Comparison of ENCODE assay signal across 1 cellular context in the genomic region with DNA sequence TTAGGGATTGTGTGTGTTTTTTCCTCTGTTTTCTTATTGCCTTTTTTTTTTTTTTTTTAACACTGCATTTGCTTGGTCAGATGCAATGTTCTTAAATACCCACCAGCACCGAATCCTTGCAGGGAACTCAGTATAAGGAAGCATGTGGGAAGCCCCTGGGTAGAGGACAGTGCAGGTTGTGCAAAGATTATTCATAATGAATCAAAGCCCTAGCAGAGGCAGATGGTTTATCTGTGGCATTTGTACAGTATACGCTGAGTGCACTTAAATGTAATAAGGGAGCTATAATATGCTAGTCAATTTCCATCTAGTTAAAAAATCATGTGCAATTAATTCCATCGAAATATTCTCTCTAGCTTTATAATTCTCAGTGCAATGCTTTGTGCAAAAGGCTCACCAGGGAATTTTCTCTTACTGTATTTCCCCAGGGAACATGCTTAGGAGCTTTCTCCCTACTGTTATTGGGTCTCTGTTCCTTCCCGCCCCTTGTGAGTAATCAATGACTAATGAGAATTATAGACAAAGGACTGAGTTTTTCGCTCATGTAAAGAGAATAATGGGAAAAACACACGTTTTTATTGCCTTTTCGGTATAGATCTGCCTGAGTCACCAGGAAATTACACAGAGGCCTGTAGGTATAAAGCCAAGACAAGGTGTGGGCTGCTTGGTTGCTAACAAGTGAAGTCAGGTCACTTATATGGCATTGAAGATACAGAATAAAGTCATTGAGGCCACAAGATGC.
TF ChIP-seq lines count a peak whose summit lies in the region.

No MANE protein-coding gene starts in this region.

TF ChIP-seq in HCT116, 20 proteins besides CTCF, POLR2A, EP300 and RAD21 (continued from another document):
- peak; percentile 42; the same call in 1 of the 2 replicates for TF ChIP-seq EGR1 (IDR thresholded peaks at IDR 0.05; ENCODE audit: low read depth)
- TF ChIP-seq POLR2AphosphoS5 (IDR thresholded peaks at IDR 0.05; ENCODE audit: low read depth, low read length), result peak; percentile 40; the same call in 1 of the 2 replicates
- TF ChIP-seq SP1 (IDR thresholded peaks at IDR 0.05; ENCODE audit: low read depth), result peak; percentile 96
- TF ChIP-seq EZH2 (IDR thresholded peaks at IDR 0.05), result no peak
- TF ChIP-seq CEBPB (IDR thresholded peaks at IDR 0.05; ENCODE audit: low read depth), result peak; percentile 86
- TF ChIP-seq ELF1 (IDR thresholded peaks at IDR 0.05; ENCODE audit: borderline replicate concordance, low read depth), result no peak
- TF ChIP-seq YY1 (IDR thresholded peaks at IDR 0.05; ENCODE audit: extremely low read depth, insufficient replicate concordance, low read depth, low read length), result no peak
- TF ChIP-seq SRF (IDR thresholded peaks at IDR 0.05; ENCODE audit: low read depth), result peak; percentile 81
- TF ChIP-seq, protein P1, sequence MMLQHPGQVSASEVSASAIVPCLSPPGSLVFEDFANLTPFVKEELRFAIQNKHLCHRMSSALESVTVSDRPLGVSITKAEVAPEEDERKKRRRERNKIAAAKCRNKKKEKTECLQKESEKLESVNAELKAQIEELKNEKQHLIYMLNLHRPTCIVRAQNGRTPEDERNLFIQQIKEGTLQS (IDR thresholded peaks at IDR 0.05), result no peak
- peak; percentile 97 for TF ChIP-seq JUND (IDR thresholded peaks at IDR 0.05)
- TF ChIP-seq, protein P2, sequence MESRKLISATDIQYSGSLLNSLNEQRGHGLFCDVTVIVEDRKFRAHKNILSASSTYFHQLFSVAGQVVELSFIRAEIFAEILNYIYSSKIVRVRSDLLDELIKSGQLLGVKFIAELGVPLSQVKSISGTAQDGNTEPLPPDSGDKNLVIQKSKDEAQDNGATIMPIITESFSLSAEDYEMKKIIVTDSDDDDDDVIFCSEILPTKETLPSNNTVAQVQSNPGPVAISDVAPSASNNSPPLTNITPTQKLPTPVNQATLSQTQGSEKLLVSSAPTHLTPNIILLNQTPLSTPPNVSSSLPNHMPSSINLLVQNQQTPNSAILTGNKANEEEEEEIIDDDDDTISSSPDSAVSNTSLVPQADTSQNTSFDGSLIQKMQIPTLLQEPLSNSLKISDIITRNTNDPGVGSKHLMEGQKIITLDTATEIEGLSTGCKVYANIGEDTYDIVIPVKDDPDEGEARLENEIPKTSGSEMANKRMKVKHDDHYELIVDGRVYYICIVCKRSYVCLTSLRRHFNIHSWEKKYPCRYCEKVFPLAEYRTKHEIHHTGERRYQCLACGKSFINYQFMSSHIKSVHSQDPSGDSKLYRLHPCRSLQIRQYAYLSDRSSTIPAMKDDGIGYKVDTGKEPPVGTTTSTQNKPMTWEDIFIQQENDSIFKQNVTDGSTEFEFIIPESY (IDR thresholded peaks at IDR 0.05; ENCODE audit: extremely low read depth, insufficient replicate concordance, low read length), result no peak
- peak; percentile 99 for TF ChIP-seq FOSL1 (IDR thresholded peaks at IDR 0.05; ENCODE audit: low read depth)
